In genomic region chr11:124898711-124899110, GRCh38 we compare ENCODE assay signal across 10 cellular contexts. TPM values are rescaled to one million over a fixed set of nuclear protein-coding genes. Genes with fewer than 3 reads are reported as not detected.
DNase-seq lines count a peak whose midpoint lies in the region; ATAC-seq and TF ChIP-seq lines count a peak whose summit lies in the region.
"Had no signal": no experiment of that assay in that cellular context is flagged by ENCODE, and none has a peak within 500 bp of the region (broad histone marks: within the 10 kb centered on the region; RNA-seq: fewer than 3 reads in every experiment).

No MANE protein-coding gene starts in this region.

- TF ChIP-seq CTCF in fibroblast of the aortic adventitia (IDR thresholded peaks at IDR 0.05; ENCODE audit: insufficient read depth, low read length): no peak

- ATAC-seq in SK-N-SH treated with all-trans-retinoic acid at 6 μM for 48 hours: peak; percentile 71
- ATAC-seq in aorta (ENCODE audit: low FRiP score): peak; percentile 23
- no peak for ATAC-seq in HG02885 (IDR thresholded peaks at IDR 0.05; ENCODE audit: poor library complexity, unreplicated experiment)
- no peak for ATAC-seq in GM18505 (IDR thresholded peaks at IDR 0.05; ENCODE audit: unreplicated experiment)
- ATAC-seq: mucosa of descending colon had no signal

- DNase-seq in fibroblast of the aortic adventitia (ENCODE audit: low read depth) (peak; percentile 90), aorta (no peak), glomerular visceral epithelial cell (ENCODE audit: extremely low spot score) (no peak)
- no peak for DNase-seq in activated T-cell treated with anti-CD3 and anti-CD28 coated beads, Interleukin-2, amount 50 U/mL, for 24 hours
- DNase-seq: mucosa of descending colon, SHP77 had no signal

- 33 to 34% methylated on average over 5 of the region's 5 CpGs for WGBS in aorta, 2 donors

- H3K27me3 ChIP-seq in muscle layer of duodenum (ENCODE audit: low read depth, low read length): no peaks in the 10 kb centered on the region
- no peaks in the 10 kb centered on the region for H3K27me3 ChIP-seq in aorta (ENCODE audit: control insufficient read depth in 1 of 2, insufficient read depth in 2 of 2, low read length in 1 of 2)

- H3K36me3 Mint-ChIP-seq in activated T-cell treated with anti-CD3 and anti-CD28 coated beads, Interleukin-2, amount 50 U/mL, for 24 hours (ENCODE audit: low read depth): no peaks in the 10 kb centered on the region

- H3K4me1 ChIP-seq in muscle layer of duodenum (ENCODE audit: control insufficient read depth in 1 of 2, insufficient read depth in 2 of 2, low read length in 2 of 2): no peaks in the 10 kb centered on the region
- H3K4me1 ChIP-seq in aorta (ENCODE audit: control insufficient read depth in 1 of 2, insufficient read depth in 2 of 2, low read length in 2 of 2): no peaks in the 10 kb centered on the region

- no peak for TF ChIP-seq POLR2A in GM18505 (IDR thresholded peaks at IDR 0.05; ENCODE audit: borderline replicate concordance, extremely low read depth, insufficient read depth, insufficient read length)

- intact Hi-C loops in aorta (cut with DNase I): no loop called here

- peak overlapping the region; percentile 27 for H3K27ac ChIP-seq in muscle layer of duodenum (ENCODE audit: low read length)
- H3K27ac ChIP-seq in aorta (ENCODE audit: low read depth in 1 of 2, low read length in 2 of 2): no peak overlapping the region

- H3K36me3 ChIP-seq in muscle layer of duodenum (ENCODE audit: control insufficient read depth in 1 of 2, insufficient read depth in 2 of 2, low read length in 2 of 2) (no peaks in the 10 kb centered on the region), aorta (ENCODE audit: control insufficient read depth in 1 of 2, insufficient read depth in 2 of 2, low read length in 1 of 2) (no peaks in the 10 kb centered on the region)

- H3K4me3 ChIP-seq in fibroblast of the aortic adventitia (ENCODE audit: low read depth, low read length) (no peak overlapping the region), muscle layer of duodenum (ENCODE audit: low read depth in 1 of 2, low read length in 2 of 2) (no peak overlapping the region), aorta (ENCODE audit: low read length in 2 of 2) (no peak overlapping the region)
- H3K4me3 ChIP-seq: mucosa of descending colon had no signal

- no peak overlapping the region for H3K27ac Mint-ChIP-seq in activated T-cell treated with anti-CD3 and anti-CD28 coated beads, Interleukin-2, amount 50 U/mL, for 24 hours

- no peaks in the 10 kb centered on the region for H3K9me3 Mint-ChIP-seq in activated T-cell treated with anti-CD3 and anti-CD28 coated beads, Interleukin-2, amount 50 U/mL, for 24 hours

- no peaks in the 10 kb centered on the region for H3K9me3 ChIP-seq in muscle layer of duodenum (ENCODE audit: control insufficient read depth in 1 of 2, low read length in 2 of 2)
- H3K9me3 ChIP-seq in aorta (ENCODE audit: control insufficient read depth, low read length): no peaks in the 10 kb centered on the region
- H3K9me3 ChIP-seq: mucosa of descending colon had no signal

- H3K4me3 Mint-ChIP-seq in activated T-cell treated with anti-CD3 and anti-CD28 coated beads, Interleukin-2, amount 50 U/mL, for 24 hours: no peak overlapping the region

- peaks cover 16% of the 10 kb centered on the region for H3K27me3 Mint-ChIP-seq in activated T-cell treated with anti-CD3 and anti-CD28 coated beads, Interleukin-2, amount 50 U/mL, for 24 hours

- H3K4me1 Mint-ChIP-seq in activated T-cell treated with anti-CD3 and anti-CD28 coated beads, Interleukin-2, amount 50 U/mL, for 24 hours (ENCODE audit: low read depth): peaks cover 2% of the 10 kb centered on the region

TF ChIP-seq in SK-N-SH treated with all-trans-retinoic acid at 6 μM for 48 hours, 23 proteins besides CTCF, POLR2A, EP300 and RAD21 (continues in another document):
- TF ChIP-seq ESRRG (CRISPR knock-in tag; IDR thresholded peaks at IDR 0.05) (no peak), ZFP30 (CRISPR knock-in tag; IDR thresholded peaks at IDR 0.05) (no peak), ZNF70 (CRISPR knock-in tag; IDR thresholded peaks at IDR 0.05) (no peak), TOX (CRISPR knock-in tag; IDR thresholded peaks at IDR 0.05; ENCODE audit: borderline replicate concordance) (no peak), ZFP3 (CRISPR knock-in tag; IDR thresholded peaks at IDR 0.05) (no peak), PPARA (CRISPR knock-in tag; IDR thresholded peaks at IDR 0.05; ENCODE audit: borderline replicate concordance) (no peak), ZNF565 (CRISPR knock-in tag; conservative IDR thresholded peaks at IDR 0.05; ENCODE audit: low read depth) (no peak), CSRNP3 (CRISPR knock-in tag; IDR thresholded peaks at IDR 0.05) (no peak), TSHZ2 (CRISPR knock-in tag; IDR thresholded peaks at IDR 0.05) (no peak), CSDC2 (CRISPR knock-in tag; IDR thresholded peaks at IDR 0.05) (no peak), ZC3H10 (CRISPR knock-in tag; IDR thresholded peaks at IDR 0.05) (no peak), OSR1 (CRISPR knock-in tag; IDR thresholded peaks at IDR 0.05) (no peak), POU6F1 (CRISPR knock-in tag; IDR thresholded peaks at IDR 0.05; ENCODE audit: borderline replicate concordance, low read depth) (no peak), GLIS3 (CRISPR knock-in tag; IDR thresholded peaks at IDR 0.05) (no peak), ARNTL (CRISPR knock-in tag; IDR thresholded peaks at IDR 0.05; ENCODE audit: borderline replicate concordance, low read depth) (no peak)

RNA-seq across cellular contexts. Expression of gene ROBO4, which starts 1.0 kb away (rescaled TPM):
- total RNA-seq in fibroblast of the aortic adventitia (ENCODE audit: low replicate concordance) (1.3 and 3.3 TPM in 2 replicates), aorta (10 to 100 TPM; 19.7 to 41.9 TPM)
- 1 to 10 TPM; 2.4 to 2.8 TPM for polyA plus RNA-seq in aorta

RNA-seq across cellular contexts. Expression of gene HEPN1, which starts 20.3 kb away (rescaled TPM):
- not detected in 2 replicates for total RNA-seq in fibroblast of the aortic adventitia (ENCODE audit: low replicate concordance)
- under 1 TPM in 1 of 2 donors, not detected in 1; 0.51 TPM for total RNA-seq in aorta
- polyA plus RNA-seq in aorta: not detected
- total RNA-seq: mucosa of descending colon had no signal

RNA-seq across cellular contexts. Expression of gene ROBO3, which starts 33.5 kb away (rescaled TPM):
- total RNA-seq in fibroblast of the aortic adventitia (ENCODE audit: low replicate concordance): 11.7 and 13.6 TPM in 2 replicates
- total RNA-seq in aorta: 10 to 100 TPM; 15.7 to 63.0 TPM
- polyA plus RNA-seq in aorta: 10 to 100 TPM in 1 of 2 donors, 1 to 10 TPM in 1; 2.1 to 19.7 TPM

RNA-seq across cellular contexts. Expression of gene HEPACAM, which starts 37.1 kb away (rescaled TPM):
- total RNA-seq in fibroblast of the aortic adventitia (ENCODE audit: low replicate concordance) (not detected in 2 replicates), aorta (under 1 TPM; 0.10 to 0.30 TPM)
- polyA plus RNA-seq in aorta: not detected

RNA-seq across cellular contexts. Expression of gene CCDC15, which starts 55.3 kb away (rescaled TPM):
- total RNA-seq in fibroblast of the aortic adventitia (ENCODE audit: low replicate concordance) (3.6 and 9.8 TPM in 2 replicates), aorta (1 to 10 TPM in 1 of 2 donors, under 1 TPM in 1; 0.97 to 1.5 TPM)
- polyA plus RNA-seq in aorta: under 1 TPM; 0.13 to 0.61 TPM

Comparison
In these comparisons a context has a peak if more than half of its experiments do, and no peak if none do; other contexts are left out.
1. ATAC-seq: peak in SK-N-SH treated with all-trans-retinoic acid at 6 μM for 48 hours (single experiment) and aorta (single experiment); none in HG02885 (single experiment) and GM18505 (single experiment).